In genomic region chr16:56609463-56609921, GRCh38 we compare ENCODE assay signal across 8 cellular contexts. TPM values are rescaled to one million over a fixed set of nuclear protein-coding genes. Genes with fewer than 3 reads are reported as not detected.
DNase-seq lines count a peak whose midpoint lies in the region; ATAC-seq and TF ChIP-seq lines count a peak whose summit lies in the region.

No MANE protein-coding gene starts in this region.

- H3K27ac Mint-ChIP-seq in activated naive CD4-positive, alpha-beta T cell treated with anti-CD3 and anti-CD28 coated beads, Interleukin-2, amount 10 ng/mL, durations not matched to agents 7 days and 5 days: peak overlapping the region; percentile 93

- no peaks in the 10 kb centered on the region for H3K9me3 Mint-ChIP-seq in activated naive CD4-positive, alpha-beta T cell treated with anti-CD3 and anti-CD28 coated beads, Interleukin-2, amount 10 ng/mL, durations not matched to agents 7 days and 5 days

- H3K27me3 Mint-ChIP-seq in activated naive CD4-positive, alpha-beta T cell treated with anti-CD3 and anti-CD28 coated beads, Interleukin-2, amount 10 ng/mL, durations not matched to agents 7 days and 5 days: peaks cover 4% of the 10 kb centered on the region

- peak overlapping the region; percentile 92 for H3K4me3 Mint-ChIP-seq in activated naive CD4-positive, alpha-beta T cell treated with anti-CD3 and anti-CD28 coated beads, Interleukin-2, amount 10 ng/mL, durations not matched to agents 7 days and 5 days

- DNase-seq in AG08395 (ENCODE audit: low spot score) (peak; percentile 56), SJCRH30 (peak; percentile 81 to 88), heart left ventricle (peak in 4 of 5 donors; percentile 77 to 83 (median 78)), sciatic nerve (ENCODE audit: low spot score) (peak; percentile 86), AG20443 (ENCODE audit: low spot score) (no peak)
- DNase-seq in activated naive CD4-positive, alpha-beta T cell treated with anti-CD3 and anti-CD28 coated beads, Interleukin-2, amount 10 ng/mL, durations not matched to agents 7 days and 5 days: peak; percentile 86

- H3K27me3 ChIP-seq in SJCRH30 (no peaks in the 10 kb centered on the region), heart left ventricle (no peaks in the 10 kb centered on the region)

- H3K4me3 ChIP-seq in SJCRH30 (peak overlapping the region; percentile 67), heart left ventricle (peak overlapping the region; percentile 58 to 87 (median 71))

- H3K27ac ChIP-seq in SJCRH30 (peak overlapping the region; percentile 89), heart left ventricle (peak overlapping the region; percentile 86 to 99 (median 96))

- CTCF ChIA-PET in activated naive CD4-positive, alpha-beta T cell treated with anti-CD3 and anti-CD28 coated beads, Interleukin-2, amount 10 ng/mL, durations not matched to agents 7 days and 5 days (lab: Charles Lee): interaction anchor here (0.6 to 2.1 kb wide), 3 partner anchors 11 to 254 kb away, joined by 3 to 6 read pairs (median 3); no protein-coding TSS in a partner anchor

- ATAC-seq in GM18868 (IDR thresholded peaks at IDR 0.05; ENCODE audit: unreplicated experiment) (peak; percentile 51), HG03558 (IDR thresholded peaks at IDR 0.05; ENCODE audit: extremely low read depth, unreplicated experiment) (peak; percentile 41), heart left ventricle (peak in 2 of 4 donors; percentile 6 to 14), sciatic nerve (peak; percentile 23)

- peaks cover 44% of the 10 kb centered on the region for H3K4me1 Mint-ChIP-seq in activated naive CD4-positive, alpha-beta T cell treated with anti-CD3 and anti-CD28 coated beads, Interleukin-2, amount 10 ng/mL, durations not matched to agents 7 days and 5 days

- H3K9me3 ChIP-seq in SJCRH30 (replicated peaks) (no peaks in the 10 kb centered on the region), heart left ventricle (no peaks in the 10 kb centered on the region)

- peaks cover 1% of the 10 kb centered on the region for H3K36me3 Mint-ChIP-seq in activated naive CD4-positive, alpha-beta T cell treated with anti-CD3 and anti-CD28 coated beads, Interleukin-2, amount 10 ng/mL, durations not matched to agents 7 days and 5 days

- H3K36me3 ChIP-seq in SJCRH30: no peaks in the 10 kb centered on the region
- no peaks in the 10 kb centered on the region for H3K36me3 ChIP-seq in heart left ventricle

- intact Hi-C loops in heart left ventricle (cut with DNase I) (loop anchor here (1.0 to 10.0 kb wide), 10 partner anchors 15 to 175 kb away; partner anchors contain the start of genes MT1X (in 7 of the 10), MT1E (in 3 of the 10) and MT1A (in 1 of the 10)), sciatic nerve (cut with DNase I) (loop anchor here (10.0 kb wide), 1 partner anchor 95 kb away; no protein-coding TSS in a partner anchor)

- WGBS in heart left ventricle, 4 donors: 2 to 6% (median 3%) methylated on average over 6 of the region's 6 CpGs

- H3K4me1 ChIP-seq in SJCRH30: peaks cover 34% of the 10 kb centered on the region
- H3K4me1 ChIP-seq in heart left ventricle: peaks cover 9 to 67% (median 57%) of the 10 kb centered on the region in 12 donors

- peak in 1 of 12 donors; percentile 3 for TF ChIP-seq CTCF in heart left ventricle (IDR thresholded peaks at IDR 0.05)

- TF ChIP-seq POLR2A in heart left ventricle (IDR thresholded peaks at IDR 0.05): no peak

RNA-seq across cellular contexts. Expression of gene MT2A, which starts 1.1 kb away (rescaled TPM):
- 144 and 163 TPM in 2 replicates for total RNA-seq in SJCRH30 (2014; rRNA removed; shearing (Covaris generic))
- 100 to 1,000 TPM in 6 of 9 donors, 10 to 100 TPM in 3; 44.3 to 318 (median 125) TPM for total RNA-seq in heart left ventricle
- 100 to 1,000 TPM; 105 to 299 TPM for polyA plus RNA-seq in heart left ventricle
- 163 TPM for total RNA-seq in sciatic nerve

RNA-seq across cellular contexts. Expression of gene MT1E, which starts 16.1 kb away (rescaled TPM):
- total RNA-seq in SJCRH30 (2014; rRNA removed; shearing (Covaris generic)): not detected in 2 replicates
- total RNA-seq in heart left ventricle: 100 to 1,000 TPM in 5 of 9 donors, 10 to 100 TPM in 4; 64.8 to 192 (median 103) TPM
- polyA plus RNA-seq in heart left ventricle: 100 to 1,000 TPM in 1 of 2 donors, 10 to 100 TPM in 1; 33.3 to 172 TPM
- 44.7 TPM for total RNA-seq in sciatic nerve

RNA-seq across cellular contexts. Expression of gene MT3, which starts 20.2 kb away (rescaled TPM):
- total RNA-seq in SJCRH30 (2014; rRNA removed; shearing (Covaris generic)): not detected in 2 replicates
- total RNA-seq in heart left ventricle (1 to 10 TPM in 8 of 9 donors, not detected in 1; 1.3 to 6.9 (median 3.7) TPM), sciatic nerve (94.5 TPM)
- 10 to 100 TPM in 1 of 2 donors, 1 to 10 TPM in 1; 2.3 to 20.0 TPM for polyA plus RNA-seq in heart left ventricle

RNA-seq across cellular contexts. Expression of gene MT1M, which starts 23.0 kb away (rescaled TPM):
- total RNA-seq in SJCRH30 (2014; rRNA removed; shearing (Covaris generic)): not detected in 2 replicates
- total RNA-seq in heart left ventricle (10 to 100 TPM in 1 of 9 donors, 1 to 10 TPM in 6, under 1 TPM in 2; 0.61 to 16.2 (median 2.2) TPM), sciatic nerve (6.7 TPM)
- polyA plus RNA-seq in heart left ventricle: 10 to 100 TPM in 1 of 2 donors, 1 to 10 TPM in 1; 7.4 to 11.2 TPM

RNA-seq across cellular contexts. Expression of gene MT1A, which starts 29.0 kb away (rescaled TPM):
- total RNA-seq in SJCRH30 (2014; rRNA removed; shearing (Covaris generic)): not detected in 2 replicates
- total RNA-seq in heart left ventricle (10 to 100 TPM in 2 of 9 donors, 1 to 10 TPM in 6, under 1 TPM in 1; 0.92 to 30.1 (median 3.3) TPM), sciatic nerve (1.8 TPM)
- 10 to 100 TPM in 1 of 2 donors, 1 to 10 TPM in 1; 8.4 to 43.3 TPM for polyA plus RNA-seq in heart left ventricle

Comparison
In these comparisons a context has a peak if more than half of its experiments do, and no peak if none do; other contexts are left out.
1. RNA of gene MT1E, which starts 16.1 kb away (total RNA-seq): 64.8 to 192 TPM in heart left ventricle and 44.7 TPM in sciatic nerve (single experiment); not detected in SJCRH30; every median in the first group is over 10 times any median in the second.
2. RNA of gene MT3, which starts 20.2 kb away (total RNA-seq): 94.5 TPM in sciatic nerve (single experiment); 1.3 to 6.9 TPM in heart left ventricle and not detected in SJCRH30; every median in the first group is over 10 times any median in the second.